ENCODE assay signal across 14 cellular contexts in genomic region chr21:45208627-45208951, GRCh38.
DNase-seq lines count a peak whose midpoint lies in the region; ATAC-seq and TF ChIP-seq lines count a peak whose summit lies in the region.
"Had no signal": no experiment of that assay in that cellular context is flagged by ENCODE, and none has a peak within 500 bp of the region (broad histone marks: within the 10 kb centered on the region; RNA-seq: fewer than 3 reads in every experiment).

No MANE protein-coding gene starts in this region.

- H3K27me3 Mint-ChIP-seq in MCF 10A (ENCODE audit: insufficient read depth, unreplicated experiment), result no peaks in the 10 kb centered on the region
- H3K27me3 Mint-ChIP-seq in activated T-helper 17 cell treated with anti-CD3 and anti-CD28 coated beads, Interleukin-2, amount 50 U/mL, for 72 hours, result no peaks in the 10 kb centered on the region

- peak overlapping the region in 1 of 2 donors; percentile 43 for H3K27ac ChIP-seq in breast epithelium
- H3K27ac ChIP-seq in foreskin keratinocyte, result peak overlapping the region; percentile 48
- H3K27ac ChIP-seq: gastrocnemius medialis had no signal

- peak; percentile 59 for ATAC-seq in activated T-helper 17 cell treated with anti-CD3 and anti-CD28 coated beads, Interleukin-2, amount 50 U/mL, for 72 hours (replicated peaks)
- ATAC-seq in foreskin keratinocyte (no peak), GM21367 (IDR thresholded peaks at IDR 0.05; ENCODE audit: unreplicated experiment) (no peak)
- ATAC-seq: gastrocnemius medialis, HepG2 had no signal

- no peaks in the 10 kb centered on the region for H3K36me3 ChIP-seq in breast epithelium

- no peaks in the 10 kb centered on the region for H3K4me1 Mint-ChIP-seq in MCF 10A (ENCODE audit: insufficient read depth, unreplicated experiment)
- H3K4me1 Mint-ChIP-seq in activated T-helper 17 cell treated with anti-CD3 and anti-CD28 coated beads, Interleukin-2, amount 50 U/mL, for 72 hours, result peaks cover 22% of the 10 kb centered on the region
- H3K4me1 Mint-ChIP-seq: nephron had no signal

- TF ChIP-seq CTCF in MCF 10A (IDR thresholded peaks at IDR 0.05; ENCODE audit: unreplicated experiment), result no peak
- TF ChIP-seq CTCF in breast epithelium (IDR thresholded peaks at IDR 0.05), result no peak
- no peak for TF ChIP-seq CTCF in foreskin keratinocyte (conservative IDR thresholded peaks at IDR 0.05)

- H3K4me1 ChIP-seq in breast epithelium (no peaks in the 10 kb centered on the region), foreskin keratinocyte (no peaks in the 10 kb centered on the region)
- H3K4me1 ChIP-seq: gastrocnemius medialis had no signal

- no peak overlapping the region for H3K4me3 ChIP-seq in breast epithelium
- H3K4me3 ChIP-seq: gastrocnemius medialis had no signal

- DNase-seq in MCF 10A (ENCODE audit: unreplicated experiment), result no peak
- DNase-seq in breast epithelium (ENCODE audit: low spot score in 2 of 2), result no peak
- DNase-seq in foreskin keratinocyte, result no peak
- DNase-seq in NOMO-1 treated with dmso at 0.1 percent for 144 hours (lab: John Stamatoyannopoulos, UW; ENCODE audit: unreplicated experiment), result no peak
- no peak for DNase-seq in OCI-M1 (lab: John Stamatoyannopoulos, UW)
- no peak for DNase-seq in NCI-H446 treated with DMSO at 0.1 percent for 48 hours (lab: John Stamatoyannopoulos, UW)
- DNase-seq: activated CD4-positive, alpha-beta T cell treated with anti-CD3 and anti-CD28 coated beads for 1 hour; gastrocnemius medialis; NK-92 treated with Interleukin-12 subunit alpha and Interleukin-12 subunit beta, amount 100 ng/mL, for 24 hours had no signal

- H3K27me3 ChIP-seq in breast epithelium, result no peaks in the 10 kb centered on the region
- H3K27me3 ChIP-seq in foreskin keratinocyte, result no peaks in the 10 kb centered on the region
- H3K27me3 ChIP-seq: gastrocnemius medialis had no signal

- intact Hi-C loops in MCF 10A (cut with micrococcal nuclease), result no loop called here
- intact Hi-C loops in breast epithelium (cut with DNase I; ENCODE audit: low total_unique reads), result no loop called here

- no peaks in the 10 kb centered on the region for H3K9me3 Mint-ChIP-seq in MCF 10A (ENCODE audit: unreplicated experiment)
- no peaks in the 10 kb centered on the region for H3K9me3 Mint-ChIP-seq in activated T-helper 17 cell treated with anti-CD3 and anti-CD28 coated beads, Interleukin-2, amount 50 U/mL, for 72 hours
- H3K9me3 Mint-ChIP-seq: nephron; T-helper 1 cell treated with Interleukin-12 subunit alpha and Interleukin-12 subunit beta and Interleukin-4 antibody, amounts not matched to agents 30 μg/mL and 1 μg/mL, for 36 hours had no signal

- H3K4me3 Mint-ChIP-seq in MCF 10A (ENCODE audit: unreplicated experiment), result no peak overlapping the region
- H3K4me3 Mint-ChIP-seq in activated T-helper 17 cell treated with anti-CD3 and anti-CD28 coated beads, Interleukin-2, amount 50 U/mL, for 72 hours, result no peak overlapping the region
- H3K4me3 Mint-ChIP-seq: nephron; T-helper 1 cell treated with Interleukin-12 subunit alpha and Interleukin-12 subunit beta and Interleukin-4 antibody, amounts not matched to agents 30 μg/mL and 1 μg/mL, for 36 hours had no signal

- H3K9me3 ChIP-seq in breast epithelium, result no peaks in the 10 kb centered on the region
- H3K9me3 ChIP-seq: gastrocnemius medialis had no signal

- no TSS peak for BruUV-seq in MCF 10A (replicated peaks; lab: Mats Ljungman, UMichigan)

- CTCF ChIA-PET in MCF 10A (lab: Yijun Ruan, JAX), result no interaction called here

- no peak for TF ChIP-seq POLR2A in breast epithelium (IDR thresholded peaks at IDR 0.05)

- peak overlapping the region; percentile 3 for H3K27ac Mint-ChIP-seq in MCF 10A (ENCODE audit: low read depth, unreplicated experiment)
- peak overlapping the region; percentile 48 for H3K27ac Mint-ChIP-seq in activated T-helper 17 cell treated with anti-CD3 and anti-CD28 coated beads, Interleukin-2, amount 50 U/mL, for 72 hours
- H3K27ac Mint-ChIP-seq: nephron; T-helper 1 cell treated with Interleukin-12 subunit alpha and Interleukin-12 subunit beta and Interleukin-4 antibody, amounts not matched to agents 30 μg/mL and 1 μg/mL, for 36 hours had no signal

- POLR2A ChIA-PET in MCF 10A (lab: Yijun Ruan, JAX), result interaction anchor here (0.7 kb wide), 1 partner anchor 869 kb away, joined by 3 read pairs; no protein-coding TSS in a partner anchor

- peaks cover 26% of the 10 kb centered on the region for H3K36me3 Mint-ChIP-seq in MCF 10A (ENCODE audit: insufficient read depth, unreplicated experiment)
- H3K36me3 Mint-ChIP-seq in activated T-helper 17 cell treated with anti-CD3 and anti-CD28 coated beads, Interleukin-2, amount 50 U/mL, for 72 hours (ENCODE audit: low read depth), result peaks cover 70% of the 10 kb centered on the region
